ENCODE assay signal across 8 cellular contexts in the genomic region with DNA sequence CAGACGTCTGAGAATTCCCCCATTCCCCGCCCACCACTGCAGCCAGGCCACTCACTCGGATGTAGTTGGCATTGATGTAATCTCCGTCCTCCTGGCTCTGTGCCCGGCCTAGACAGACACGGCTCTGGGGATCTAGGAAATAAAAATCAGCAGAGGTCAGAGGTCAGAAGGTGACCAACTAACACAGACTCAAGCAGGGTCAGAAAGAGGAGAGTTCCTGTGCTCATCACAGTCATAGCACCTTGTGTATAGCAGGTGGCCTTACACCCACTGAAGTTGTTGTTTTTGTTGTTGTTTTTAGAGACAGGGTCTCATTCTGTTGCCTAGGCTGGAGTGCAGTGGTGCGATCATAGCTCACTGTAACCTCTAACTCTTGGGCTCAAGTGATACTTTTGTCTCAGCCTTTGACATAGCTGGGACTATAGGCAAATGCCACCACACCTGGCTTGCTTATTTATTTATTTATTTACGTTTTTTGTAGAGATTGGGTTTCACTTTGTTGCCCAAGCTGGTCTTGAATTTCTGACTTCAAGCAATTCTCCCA. TPM values are rescaled to one million over a fixed set of nuclear protein-coding genes. Genes with fewer than 3 reads are reported as not detected.
DNase-seq lines count a peak whose midpoint lies in the region; ATAC-seq, FAIRE-seq and TF ChIP-seq lines count a peak whose summit lies in the region.

No MANE protein-coding gene starts in this region.

- peak overlapping the region; percentile 21 for H3K27ac ChIP-seq in OCI-LY7 (ENCODE audit: low read depth, low read length, poor library complexity, severe bottlenecking)
- no peak overlapping the region for H3K27ac ChIP-seq in colonic mucosa
- H3K27ac ChIP-seq in pancreas, result no peak overlapping the region

- TF ChIP-seq CTCF in OCI-LY7 (conservative IDR thresholded peaks at IDR 0.05; ENCODE audit: low read length) (no peak), colonic mucosa (IDR thresholded peaks at IDR 0.05) (no peak), pancreas (IDR thresholded peaks at IDR 0.05) (no peak)

- no peak overlapping the region for H2AFZ ChIP-seq in OCI-LY7 (ENCODE audit: low read length)

- H3K4me1 ChIP-seq in OCI-LY7 (ENCODE audit: insufficient read depth, low read length, poor library complexity, severe bottlenecking), result peaks cover 58% of the 10 kb centered on the region
- H3K4me1 ChIP-seq in colonic mucosa, result peaks cover 3% of the 10 kb centered on the region
- peaks cover 0 to 5% (median 0%) of the 10 kb centered on the region in 3 donors for H3K4me1 ChIP-seq in pancreas

- BruUV-seq in OCI-LY7 (replicated peaks; lab: Mats Ljungman, UMichigan), result no TSS peak

- H3K9ac ChIP-seq in colonic mucosa (ENCODE audit: low read depth in 2 of 2, low read length in 2 of 2), result no peak overlapping the region

- H4K20me1 ChIP-seq in OCI-LY7 (ENCODE audit: insufficient read depth, low read length), result no peaks in the 10 kb centered on the region

- H3K27me3 ChIP-seq in colonic mucosa, result no peaks in the 10 kb centered on the region
- no peaks in the 10 kb centered on the region for H3K27me3 ChIP-seq in pancreas

- FAIRE-seq in pancreas (lab: Jason Lieb, UNC), result no peak

- CTCF ChIA-PET in OCI-LY7 (lab: Charles Lee; ENCODE audit: unreplicated experiment), result interaction anchor here (0.8 to 2.3 kb wide), 7 partner anchors 7 to 34 kb away, joined by 3 to 7 read pairs (median 6); a partner anchor contains a TSS

- intact Hi-C loops in OCI-LY7 (cut with micrococcal nuclease; ENCODE audit: unreplicated experiment) (no loop called here), colonic mucosa (cut with DNase I) (no loop called here), pancreas (cut with DNase I) (no loop called here)

- peak overlapping the region; percentile 10; the same call in 1 of the 2 replicates for H3K4me2 ChIP-seq in OCI-LY7 (ENCODE audit: low read length)

- H3K4me3 ChIP-seq in OCI-LY7 (ENCODE audit: low read depth, low read length, poor library complexity, severe bottlenecking) (no peak overlapping the region), colonic mucosa (no peak overlapping the region), pancreas (no peak overlapping the region)

- H3K36me3 ChIP-seq in OCI-LY7 (ENCODE audit: insufficient read depth, low read length) (peaks cover 74% of the 10 kb centered on the region), colonic mucosa (no peaks in the 10 kb centered on the region), pancreas (no peaks in the 10 kb centered on the region)

- no peaks in the 10 kb centered on the region for H3K9me3 ChIP-seq in OCI-LY7 (ENCODE audit: low read length)
- no peaks in the 10 kb centered on the region for H3K9me3 ChIP-seq in colonic mucosa
- no peaks in the 10 kb centered on the region for H3K9me3 ChIP-seq in pancreas

- peak; percentile 3 for DNase-seq in NCI-H345 (lab: John Stamatoyannopoulos, UW)
- no peak for DNase-seq in NCI-H345 treated with DMSO at 0.1 percent for 48 hours (lab: John Stamatoyannopoulos, UW; ENCODE audit: unreplicated experiment)
- DNase-seq in OCI-LY7 (ENCODE audit: low spot score), result no peak
- DNase-seq in colonic mucosa, result peak; percentile 72
- peak in 1 of 6 donors; percentile 49 for DNase-seq in pancreas
- no peak for DNase-seq in activated CD4-positive, alpha-beta T cell treated with anti-CD3 and anti-CD28 coated beads for 1 hour

- ATAC-seq in pancreas (peak in 3 of 4 donors; percentile 41 to 67 (median 59)), HG02798 (IDR thresholded peaks at IDR 0.05; ENCODE audit: poor library complexity, unreplicated experiment) (no peak), GM18873 (IDR thresholded peaks at IDR 0.05; ENCODE audit: low FRiP score, unreplicated experiment) (no peak)

- peaks cover 28% of the 10 kb centered on the region; the same call in 1 of the 2 replicates for H3K79me2 ChIP-seq in OCI-LY7 (ENCODE audit: insufficient read depth, low read depth, low read length)

- POLR2A ChIA-PET in OCI-LY7 (lab: Charles Lee), result interaction anchor here (0.5 to 1.7 kb wide), 5 partner anchors 10 to 826 kb away, joined by 3 to 7 read pairs (median 4); no protein-coding TSS in a partner anchor

- no peaks in the 10 kb centered on the region for H3K9me2 ChIP-seq in OCI-LY7 (ENCODE audit: insufficient read depth, low read length)

- WGBS in pancreas, 2 donors, result 24 to 26% methylated on average over 8 of the region's 8 CpGs

RNA-seq across cellular contexts. Expression of a gene that starts 4.9 kb away (rescaled TPM):
- 54.2 and 67.5 TPM in 2 replicates for total RNA-seq in OCI-LY7 (2014; rRNA removed; shearing (Covaris generic))
- total RNA-seq in OCI-LY7 (2022) (79.1 and 83.1 TPM in 2 replicates), colonic mucosa (1 to 10 TPM; 2.0 to 2.9 TPM), pancreas (1 to 10 TPM in 4 of 6 donors, under 1 TPM in 2; 0.23 to 2.9 (median 1.0) TPM)
- polyA plus RNA-seq in pancreas, result 1 to 10 TPM in 1 of 2 donors, under 1 TPM in 1; 0.61 to 1.2 TPM

RNA-seq across cellular contexts. Expression of a gene that starts 11.0 kb away (rescaled TPM):
- total RNA-seq in OCI-LY7 (2014; rRNA removed; shearing (Covaris generic)), result 25.1 and 25.7 TPM in 2 replicates
- 44.6 and 46.1 TPM in 2 replicates for total RNA-seq in OCI-LY7 (2022)
- total RNA-seq in colonic mucosa, result 10 to 100 TPM; 30.3 to 57.0 TPM
- 10 to 100 TPM; 17.9 to 30.4 (median 24.8) TPM for total RNA-seq in pancreas
- 10 to 100 TPM; 14.8 to 20.5 TPM for polyA plus RNA-seq in pancreas

RNA-seq across cellular contexts. Expression of a gene that starts 32.8 kb away (rescaled TPM):
- total RNA-seq in OCI-LY7 (2014; rRNA removed; shearing (Covaris generic)), result 0.03 TPM in 1 of 2 replicates, not detected in the other
- total RNA-seq in OCI-LY7 (2022), result not detected in 2 replicates
- 1 to 10 TPM; 1.6 to 3.1 TPM for total RNA-seq in colonic mucosa
- total RNA-seq in pancreas, result under 1 TPM in 4 of 6 donors, not detected in 2; 0.03 to 0.25 (median 0.07) TPM
- under 1 TPM; 0.02 to 0.11 TPM for polyA plus RNA-seq in pancreas

RNA-seq across cellular contexts. Expression of a gene that starts 38.0 kb away (rescaled TPM):
- not detected in 2 replicates for total RNA-seq in OCI-LY7 (2014; rRNA removed; shearing (Covaris generic))
- total RNA-seq in OCI-LY7 (2022) (not detected in 2 replicates), colonic mucosa (1 to 10 TPM; 1.3 to 1.6 TPM), pancreas (under 1 TPM in 3 of 6 donors, not detected in 3; 0.06 to 0.20 (median 0.06) TPM)
- polyA plus RNA-seq in pancreas, result under 1 TPM; 0.15 to 0.47 TPM

Comparison
In these comparisons a context has a peak if more than half of its experiments do, and no peak if none do; other contexts are left out.
1. DNase-seq: peak in NCI-H345 (single experiment) and colonic mucosa (single experiment); none in NCI-H345 treated with DMSO at 0.1 percent for 48 hours (single experiment), OCI-LY7 (single experiment) and activated CD4-positive, alpha-beta T cell treated with anti-CD3 and anti-CD28 coated beads for 1 hour (single experiment).
2. ATAC-seq: peak in pancreas (3 of 4); none in HG02798 (single experiment) and GM18873 (single experiment).
3. RNA of a gene that starts 4.9 kb away (total RNA-seq): 54.2 to 83.1 TPM in OCI-LY7; 2.0 to 2.9 TPM in colonic mucosa and 0.23 to 2.9 TPM in pancreas; every median in the first group is over 10 times any median in the second.